In genomic region chr12:87200289-87200979, GRCh38 we compare ENCODE assay signal across 1 cellular context.
TF ChIP-seq lines count a peak whose summit lies in the region.

No MANE protein-coding gene starts in this region.

TF ChIP-seq in GM23338, 12 proteins besides CTCF, POLR2A, EP300 and RAD21 (continued from another document):
- TF ChIP-seq ZNF462 (CRISPR knock-in tag; IDR thresholded peaks at IDR 0.05), result no peak
- TF ChIP-seq NANOG (IDR thresholded peaks at IDR 0.05; ENCODE audit: borderline replicate concordance), result no peak
- TF ChIP-seq JUNB (IDR thresholded peaks at IDR 0.05; ENCODE audit: unreplicated experiment), result no peak
- no peak for TF ChIP-seq ZNF331 (CRISPR knock-in tag; IDR thresholded peaks at IDR 0.05; ENCODE audit: low read depth)
- TF ChIP-seq STAT1 (IDR thresholded peaks at IDR 0.05; ENCODE audit: unreplicated experiment), result no peak
